In the genomic region with DNA sequence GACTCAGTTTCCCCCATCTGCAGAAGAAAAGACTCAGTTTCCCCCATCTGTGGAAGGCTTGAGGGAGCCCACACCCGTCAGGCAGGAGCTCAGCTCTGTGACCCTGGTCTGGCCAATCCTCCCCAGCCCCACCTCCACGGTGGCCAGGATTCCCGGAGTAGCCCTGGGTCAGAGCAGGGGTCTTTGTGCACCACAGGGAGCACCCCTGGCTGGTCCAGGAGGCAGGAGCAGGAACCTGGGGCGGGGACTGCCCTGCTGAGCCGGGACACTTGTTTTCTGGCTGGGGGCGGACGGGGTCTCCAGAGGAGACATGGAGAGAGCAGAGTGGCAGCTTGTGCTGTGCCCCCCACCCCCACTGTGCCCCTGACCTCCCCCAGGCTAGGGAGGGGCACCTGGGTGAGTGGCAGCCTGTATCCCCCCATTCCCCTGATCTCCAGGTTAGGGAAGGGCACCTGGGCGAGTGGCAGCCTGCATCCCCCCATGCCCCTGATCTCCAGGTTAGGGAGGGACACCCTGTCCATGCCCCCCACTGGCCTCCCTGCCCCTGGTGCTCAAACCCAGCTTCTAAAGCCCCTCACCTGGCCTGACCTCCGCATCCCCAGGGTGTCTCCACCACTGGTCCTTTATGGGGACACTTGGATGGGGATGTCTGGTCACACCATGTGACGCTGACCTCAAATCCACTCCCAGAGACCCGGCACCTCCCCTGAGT, we compare ENCODE assay signal across 18 cellular contexts. TPM values are rescaled to one million over a fixed set of nuclear protein-coding genes. Genes with fewer than 3 reads are reported as not detected.
DNase-seq lines count a peak whose midpoint lies in the region; ATAC-seq, FAIRE-seq and TF ChIP-seq lines count a peak whose summit lies in the region.
"Had no signal": no experiment of that assay in that cellular context is flagged by ENCODE, and none has a peak within 500 bp of the region (broad histone marks: within the 10 kb centered on the region; RNA-seq: fewer than 3 reads in every experiment).

No MANE protein-coding gene starts in this region.

- H3K4me3 ChIP-seq in A549 (no peak overlapping the region), DOHH2 (ENCODE audit: low read length) (no peak overlapping the region)
- H3K4me3 ChIP-seq: body of pancreas, skin epidermis had no signal

- H3K36me3 Mint-ChIP-seq in WTC11: peaks cover 14% of the 10 kb centered on the region
- H3K36me3 Mint-ChIP-seq: activated CD8-positive, alpha-beta memory T cell treated with anti-CD3 and anti-CD28 coated beads, Interleukin-2, amount 10 ng/mL, durations not matched to agents 7 days and 5 days had no signal

- no peak for TF ChIP-seq POLR2A in A549 (IDR thresholded peaks at IDR 0.05; ENCODE audit: low read length)

- WGBS in A549 (ENCODE audit: missing lambda C conversion rate): 67% methylated on average over 3 of the region's 11 CpGs

- no peaks in the 10 kb centered on the region for H3K79me2 ChIP-seq in DOHH2 (ENCODE audit: control insufficient read depth, low read length)

- FAIRE-seq in A549 (lab: Jason Lieb, UNC): no peak
- FAIRE-seq: H1, keratinocyte had no signal

- no peak for TF ChIP-seq EP300 in A549 (IDR thresholded peaks at IDR 0.05)

- peaks cover 26% of the 10 kb centered on the region for H3K27me3 Mint-ChIP-seq in WTC11 (ENCODE audit: low read depth)

- H3K27ac ChIP-seq in A549 (no peak overlapping the region; a peak in 2 of 6 replicates), DOHH2 (ENCODE audit: low read depth, low read length) (no peak overlapping the region)
- H3K27ac ChIP-seq: body of pancreas, skin epidermis had no signal

- no peak for TF ChIP-seq RAD21 in A549 (conservative IDR thresholded peaks at IDR 0.05 in 1 of 2, IDR thresholded peaks at IDR 0.05 in 1 of 2)

- DNase-seq in A549 (ENCODE audit: low read depth in 1 of 2, low spot score in 1 of 2) (no peak), WTC11 (ENCODE audit: low spot score) (no peak), omental fat pad (ENCODE audit: low spot score) (peak; percentile 16), NCI-H510A (lab: John Stamatoyannopoulos, UW) (no peak), Kasumi-1 (lab: John Stamatoyannopoulos, UW) (no peak)
- no peak for DNase-seq in central memory CD4-positive, alpha-beta T cell
- DNase-seq: DMS79 treated with DMSO at 0.1 percent for 48 hours, NCI-H510A treated with DMSO at 0.1 percent for 48 hours had no signal

- no peaks in the 10 kb centered on the region for H3K9me2 ChIP-seq in DOHH2 (replicated peaks; ENCODE audit: control insufficient read depth, low read length)

- peaks cover 22% of the 10 kb centered on the region for H3K9me3 Mint-ChIP-seq in WTC11

- H3K4me2 ChIP-seq in A549 (peak overlapping the region; percentile 69), DOHH2 (ENCODE audit: low read length) (peak overlapping the region; percentile 43; the same call in 1 of the 2 replicates)

- CTCF ChIA-PET in A549 (lab: Yijun Ruan, JAX): interaction anchor here (0.6 to 6.5 kb wide), 15 partner anchors 8 to 682 kb away, joined by 3 to 39 read pairs (median 3); no protein-coding TSS in a partner anchor
- CTCF ChIA-PET in WTC11 (lab: Charles Lee): interaction anchor here (0.6 to 5.5 kb wide), 18 partner anchors 11 to 91 kb away, joined by 3 to 50 read pairs (median 4); a partner anchor contains a TSS

- ATAC-seq in A549 (peak in 1 of 2 experiments; percentile 48; a peak in 3 of 6 replicates), WTC11 (peak; percentile 11; the same call in 1 of the 2 replicates), omental fat pad (ENCODE audit: low FRiP score) (no peak), GM21526 (IDR thresholded peaks at IDR 0.05; ENCODE audit: low FRiP score, unreplicated experiment) (no peak)

- no peaks in the 10 kb centered on the region for H3K27me3 ChIP-seq in DOHH2 (ENCODE audit: control insufficient read depth, low read length)
- H3K27me3 ChIP-seq: body of pancreas had no signal

- H3K4me1 ChIP-seq in A549: peaks cover under 1% of the 10 kb centered on the region; the same call in 1 of the 3 replicates
- peaks cover 21% of the 10 kb centered on the region for H3K4me1 ChIP-seq in DOHH2 (ENCODE audit: control insufficient read depth, low read length)

- H3K9me3 ChIP-seq in A549 (peaks cover 8% of the 10 kb centered on the region; the same call in 1 of the 3 replicates), DOHH2 (ENCODE audit: control insufficient read depth, insufficient read depth, low read length) (no peaks in the 10 kb centered on the region)
- H3K9me3 ChIP-seq: body of pancreas had no signal

- peaks cover 5% of the 10 kb centered on the region for H3K4me1 Mint-ChIP-seq in WTC11

- POLR2A ChIA-PET in A549 (lab: Yijun Ruan, JAX) (no interaction called here), WTC11 (lab: Charles Lee) (no interaction called here)

- no peaks in the 10 kb centered on the region for H4K20me1 ChIP-seq in DOHH2 (ENCODE audit: control insufficient read depth, insufficient read depth, low read depth, low read length)

- no peak overlapping the region for H3K4me3 Mint-ChIP-seq in WTC11
- H3K4me3 Mint-ChIP-seq: activated CD8-positive, alpha-beta memory T cell treated with anti-CD3 and anti-CD28 coated beads, Interleukin-2, amount 10 ng/mL, durations not matched to agents 7 days and 5 days had no signal

- no peak overlapping the region for H3K27ac Mint-ChIP-seq in WTC11
- H3K27ac Mint-ChIP-seq: activated CD8-positive, alpha-beta memory T cell treated with anti-CD3 and anti-CD28 coated beads, Interleukin-2, amount 10 ng/mL, durations not matched to agents 7 days and 5 days had no signal

- no peak; the same call in 2 of the 3 replicates for TF ChIP-seq CTCF in A549 (IDR thresholded peaks at IDR 0.05)
- TF ChIP-seq CTCF in DOHH2 (IDR thresholded peaks at IDR 0.05; ENCODE audit: low read depth, low read length, poor library complexity, severe bottlenecking): peak; percentile 1
- no peak for TF ChIP-seq CTCF in WTC11 (IDR thresholded peaks at IDR 0.05)
- no peak for TF ChIP-seq CTCF in omental fat pad (IDR thresholded peaks at IDR 0.05)

- no peaks in the 10 kb centered on the region for H3F3A ChIP-seq in DOHH2 (ENCODE audit: control insufficient read depth, insufficient read depth)

- H3K36me3 ChIP-seq in DOHH2 (ENCODE audit: control insufficient read depth, low read length): no peaks in the 10 kb centered on the region

TF ChIP-seq in A549, 52 proteins besides CTCF, POLR2A, EP300 and RAD21 (continues in another document):
- TF ChIP-seq, protein P1, sequence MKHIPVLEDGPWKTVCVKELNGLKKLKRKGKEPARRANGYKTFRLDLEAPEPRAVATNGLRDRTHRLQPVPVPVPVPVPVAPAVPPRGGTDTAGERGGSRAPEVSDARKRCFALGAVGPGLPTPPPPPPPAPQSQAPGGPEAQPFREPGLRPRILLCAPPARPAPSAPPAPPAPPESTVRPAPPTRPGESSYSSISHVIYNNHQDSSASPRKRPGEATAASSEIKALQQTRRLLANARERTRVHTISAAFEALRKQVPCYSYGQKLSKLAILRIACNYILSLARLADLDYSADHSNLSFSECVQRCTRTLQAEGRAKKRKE (CRISPR knock-in tag; IDR thresholded peaks at IDR 0.05; ENCODE audit: low read depth): no peak
- TF ChIP-seq, protein P2, sequence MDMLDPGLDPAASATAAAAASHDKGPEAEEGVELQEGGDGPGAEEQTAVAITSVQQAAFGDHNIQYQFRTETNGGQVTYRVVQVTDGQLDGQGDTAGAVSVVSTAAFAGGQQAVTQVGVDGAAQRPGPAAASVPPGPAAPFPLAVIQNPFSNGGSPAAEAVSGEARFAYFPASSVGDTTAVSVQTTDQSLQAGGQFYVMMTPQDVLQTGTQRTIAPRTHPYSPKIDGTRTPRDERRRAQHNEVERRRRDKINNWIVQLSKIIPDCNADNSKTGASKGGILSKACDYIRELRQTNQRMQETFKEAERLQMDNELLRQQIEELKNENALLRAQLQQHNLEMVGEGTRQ (IDR thresholded peaks at IDR 0.05): no peak
- TF ChIP-seq PHF8 (IDR thresholded peaks at IDR 0.05; ENCODE audit: borderline replicate concordance, low read depth): no peak
- no peak for TF ChIP-seq JUN (IDR thresholded peaks at IDR 0.05)
- TF ChIP-seq MAZ (IDR thresholded peaks at IDR 0.05; ENCODE audit: borderline replicate concordance, low read depth, low read length): no peak

TF ChIP-seq in WTC11, 78 proteins besides CTCF, POLR2A, EP300 and RAD21 (continues in another document):
- TF ChIP-seq TP53 (CRISPR knock-in tag; IDR thresholded peaks at IDR 0.05): no peak
- TF ChIP-seq, protein P3, sequence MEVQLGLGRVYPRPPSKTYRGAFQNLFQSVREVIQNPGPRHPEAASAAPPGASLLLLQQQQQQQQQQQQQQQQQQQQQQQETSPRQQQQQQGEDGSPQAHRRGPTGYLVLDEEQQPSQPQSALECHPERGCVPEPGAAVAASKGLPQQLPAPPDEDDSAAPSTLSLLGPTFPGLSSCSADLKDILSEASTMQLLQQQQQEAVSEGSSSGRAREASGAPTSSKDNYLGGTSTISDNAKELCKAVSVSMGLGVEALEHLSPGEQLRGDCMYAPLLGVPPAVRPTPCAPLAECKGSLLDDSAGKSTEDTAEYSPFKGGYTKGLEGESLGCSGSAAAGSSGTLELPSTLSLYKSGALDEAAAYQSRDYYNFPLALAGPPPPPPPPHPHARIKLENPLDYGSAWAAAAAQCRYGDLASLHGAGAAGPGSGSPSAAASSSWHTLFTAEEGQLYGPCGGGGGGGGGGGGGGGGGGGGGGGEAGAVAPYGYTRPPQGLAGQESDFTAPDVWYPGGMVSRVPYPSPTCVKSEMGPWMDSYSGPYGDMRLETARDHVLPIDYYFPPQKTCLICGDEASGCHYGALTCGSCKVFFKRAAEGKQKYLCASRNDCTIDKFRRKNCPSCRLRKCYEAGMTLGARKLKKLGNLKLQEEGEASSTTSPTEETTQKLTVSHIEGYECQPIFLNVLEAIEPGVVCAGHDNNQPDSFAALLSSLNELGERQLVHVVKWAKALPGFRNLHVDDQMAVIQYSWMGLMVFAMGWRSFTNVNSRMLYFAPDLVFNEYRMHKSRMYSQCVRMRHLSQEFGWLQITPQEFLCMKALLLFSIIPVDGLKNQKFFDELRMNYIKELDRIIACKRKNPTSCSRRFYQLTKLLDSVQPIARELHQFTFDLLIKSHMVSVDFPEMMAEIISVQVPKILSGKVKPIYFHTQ (CRISPR knock-in tag; IDR thresholded peaks at IDR 0.05): no peak

RNA-seq across cellular contexts. Expression of a gene that starts 18.8 kb away (rescaled TPM):
- 0.03 TPM in 1 of 2 replicates, not detected in the other for polyA plus RNA-seq in A549 (2011; rRNA removed)
- polyA plus RNA-seq in A549 (2012; cell fraction: cytosol; rRNA removed): 0.01 TPM in 1 of 2 replicates, not detected in the other
- 0.11 and 0.12 TPM in 2 replicates for polyA plus RNA-seq in A549 (2012; cell fraction: nucleus; rRNA removed)
- polyA plus RNA-seq in A549 (2017; fragmentation: RNase III; extraction: RNeasy Plus Mini Kit Qiagen cat#74134 plus additional on column Dnase treatment): 0.06 to 0.08 TPM (median 0.07 TPM) in 3 replicates
- polyA minus RNA-seq in A549 (2011; rRNA and poly(A)+ RNA removed): not detected in 2 replicates
- 0.23 to 0.34 TPM (median 0.24 TPM) in 3 replicates for total RNA-seq in WTC11 (2021)
- not detected for total RNA-seq in omental fat pad
- total RNA-seq: body of pancreas, M059J, occipital lobe had no signal
- polyA plus RNA-seq: fibroblast of lung, keratinocyte had no signal

RNA-seq across cellular contexts. Expression of a gene that starts 33.2 kb away (rescaled TPM):
- polyA plus RNA-seq in A549 (2011; rRNA removed) (3.8 and 4.4 TPM in 2 replicates), A549 (2017; fragmentation: RNase III; extraction: RNeasy Plus Mini Kit Qiagen cat#74134 plus additional on column Dnase treatment) (10.3 to 11.3 TPM (median 11.2 TPM) in 3 replicates)
- polyA plus RNA-seq in A549 (2012; cell fraction: cytosol; rRNA removed): 17.0 and 25.0 TPM in 2 replicates
- 45.2 and 46.5 TPM in 2 replicates for polyA plus RNA-seq in A549 (2012; cell fraction: nucleus; rRNA removed)
- polyA minus RNA-seq in A549 (2011; rRNA and poly(A)+ RNA removed): 1.6 and 3.0 TPM in 2 replicates
- total RNA-seq in WTC11 (2021) (42.9 to 45.7 TPM (median 44.3 TPM) in 3 replicates), omental fat pad (100 to 1,000 TPM in 2 of 4 donors, 10 to 100 TPM in 2; 92.2 to 174 (median 114) TPM)
